In the genomic region with DNA sequence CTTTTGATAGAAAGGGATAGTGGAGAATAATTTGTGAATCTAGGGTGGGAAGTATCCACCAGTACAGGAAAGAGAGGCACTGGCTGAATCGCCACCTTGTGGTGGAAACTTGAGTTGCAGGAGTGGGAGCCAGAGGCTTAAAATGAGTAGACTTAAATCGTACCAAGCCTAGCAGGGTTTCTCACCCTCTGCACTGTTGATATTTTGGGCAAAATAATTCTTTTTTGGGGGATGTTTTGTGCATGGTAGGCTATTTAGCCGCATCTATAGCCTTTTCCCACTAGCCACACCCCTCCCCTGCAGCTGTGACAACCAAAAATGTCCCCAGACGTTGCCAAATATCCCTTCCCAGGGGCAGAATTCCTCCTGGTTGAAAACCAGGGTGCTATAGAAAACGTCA, we compare ENCODE assay signal across 8 cellular contexts.
DNase-seq lines count a peak whose midpoint lies in the region; ATAC-seq and TF ChIP-seq lines count a peak whose summit lies in the region.

No MANE protein-coding gene starts in this region.

- H3K27me3 Mint-ChIP-seq in H9 (ENCODE audit: low read depth) (peaks cover 20% of the 10 kb centered on the region), chondrocyte (ENCODE audit: low read depth) (peaks cover 41% of the 10 kb centered on the region)

- no peaks in the 10 kb centered on the region for H3K36me3 Mint-ChIP-seq in H9 (ENCODE audit: insufficient read depth in 1 of 3, low read depth in 3 of 3)
- H3K36me3 Mint-ChIP-seq in chondrocyte (ENCODE audit: low read depth), result no peaks in the 10 kb centered on the region

- H3K27ac ChIP-seq in H9 (ENCODE audit: insufficient read length, low read depth, low read length), result no peak overlapping the region

- H3K79me2 ChIP-seq in H9 (ENCODE audit: insufficient read depth, low read length), result no peaks in the 10 kb centered on the region

- no peak overlapping the region for H3K56ac ChIP-seq in H9 (ENCODE audit: insufficient read length, low read depth, low read length)

- ATAC-seq in GM21526 (IDR thresholded peaks at IDR 0.05; ENCODE audit: low FRiP score, unreplicated experiment), result no peak

- H2BK20ac ChIP-seq in H9 (ENCODE audit: low read depth, low read length, poor library complexity, severe bottlenecking), result no peak overlapping the region

- no peak overlapping the region for H2BK12ac ChIP-seq in H9 (ENCODE audit: insufficient read length, low read depth, low read length)

- H3K23me2 ChIP-seq in H9 (ENCODE audit: insufficient read length, low read depth, low read length, poor library complexity, severe bottlenecking), result no peaks in the 10 kb centered on the region

- H3K9ac ChIP-seq in H9 (ENCODE audit: extremely low read depth, insufficient read length, low read length), result no peak overlapping the region

- H2AFZ ChIP-seq in H9 (ENCODE audit: low read length), result no peak overlapping the region

- H3K4me1 ChIP-seq in H9 (ENCODE audit: insufficient read depth, low read length), result no peaks in the 10 kb centered on the region

- H3K4me2 ChIP-seq in H9 (ENCODE audit: insufficient read depth, insufficient read length, low read length), result no peak overlapping the region

- H3K14ac ChIP-seq in H9 (ENCODE audit: insufficient read depth, low read length), result no peak overlapping the region

- no peak overlapping the region for H3K18ac ChIP-seq in H9 (ENCODE audit: insufficient read length, low read depth, low read length)

- no peaks in the 10 kb centered on the region for H3K79me1 ChIP-seq in H9 (ENCODE audit: insufficient read depth, low read depth, low read length, poor library complexity, severe bottlenecking)

- H2BK120ac ChIP-seq in H9 (ENCODE audit: low read depth, low read length, poor library complexity, severe bottlenecking), result no peak overlapping the region

- no peak overlapping the region for H3K4ac ChIP-seq in H9 (ENCODE audit: low read depth, low read length)

- H3K9me3 Mint-ChIP-seq in H9 (peaks cover 0 to 5% of the 10 kb centered on the region in 2 experiments; a peak in 2 of 5 replicates), chondrocyte (ENCODE audit: low read depth) (peaks cover 9% of the 10 kb centered on the region)

- TF ChIP-seq CTCF in H9 (conservative IDR thresholded peaks at IDR 0.05) (peak; percentile 91), chondrocyte (IDR thresholded peaks at IDR 0.05) (peak; percentile 89)

- no peak overlapping the region for H3T11ph ChIP-seq in H9 (ENCODE audit: low read length)

- no peak overlapping the region; a peak in 1 of 5 replicates for H3K4me3 Mint-ChIP-seq in H9
- H3K4me3 Mint-ChIP-seq in chondrocyte (ENCODE audit: unreplicated experiment), result no peak overlapping the region

- no peak overlapping the region for H4K91ac ChIP-seq in H9 (ENCODE audit: insufficient read length, low read depth, low read length)

- no peak overlapping the region for H2AK5ac ChIP-seq in H9 (ENCODE audit: insufficient read length, low read length)

- H4K8ac ChIP-seq in H9 (replicated peaks; ENCODE audit: insufficient read length, low read depth, low read length), result no peak overlapping the region

- H3K4me1 Mint-ChIP-seq in H9 (0 out of 4 replicates have a peak, but pooled peaks cover 0 to 5% of the 10 kb centered on the region in 2 experiments), chondrocyte (ENCODE audit: low read depth) (no peaks in the 10 kb centered on the region)

- H4K5ac ChIP-seq in H9 (ENCODE audit: insufficient read length, low read depth, low read length), result no peak overlapping the region

- H3K23ac ChIP-seq in H9 (ENCODE audit: insufficient read length, low read depth, low read length), result no peak overlapping the region

- H4K20me1 ChIP-seq in H9 (ENCODE audit: control insufficient read depth, insufficient read depth, insufficient read length), result no peaks in the 10 kb centered on the region

- no peaks in the 10 kb centered on the region for H3K9me3 ChIP-seq in H9 (ENCODE audit: control insufficient read depth, low read depth, low read length)

- WGBS in H9 (ENCODE audit: extremely low coverage, insufficient read length, low lambda C conversion rate), result no CpG with 5 or more reads among the region's 5 CpGs

- H2BK15ac ChIP-seq in H9 (ENCODE audit: low read depth, low read length), result no peak overlapping the region

- no peaks in the 10 kb centered on the region for H3K27me3 ChIP-seq in H9 (ENCODE audit: insufficient read depth, low read length)

- H2BK5ac ChIP-seq in H9 (ENCODE audit: insufficient read length, low read length), result no peak overlapping the region

- H3K27ac Mint-ChIP-seq in H9 (no peak overlapping the region), chondrocyte (ENCODE audit: unreplicated experiment) (no peak overlapping the region)

- DNase-seq in COLO829 (ENCODE audit: low spot score) (peak; percentile 95), H9 (peak; percentile 77), NCI-H226 (peak; percentile 45), chondrocyte (ENCODE audit: low spot score) (no peak), left kidney (ENCODE audit: low read depth, low spot score) (peak; percentile 88)
- peak; percentile 77 to 81 for DNase-seq in activated CD4-positive, alpha-beta T cell treated with anti-CD3 and anti-CD28 coated beads for 24 hours (ENCODE audit: low read depth in 2 of 2)
- DNase-seq in stimulated activated CD4-positive, alpha-beta T cell treated with anti-CD3 and anti-CD28 coated beads, Interleukin-4, amount 100 ng/mL, for 4 hours, result peak; percentile 69 to 81
